Comparison of ENCODE assay signal across 1 cellular context in genomic region chr11:68275721-68276488, GRCh38.
TF ChIP-seq lines count a peak whose summit lies in the region.

No MANE protein-coding gene starts in this region.

TF ChIP-seq in HepG2, 621 proteins besides CTCF, POLR2A, EP300 and RAD21:
- TF ChIP-seq ZBTB21 (CRISPR knock-in tag; IDR thresholded peaks at IDR 0.05) (peak; percentile 52; the same call in 1 of the 2 replicates), CREB1 (IDR thresholded peaks at IDR 0.05) (peak; percentile 76), CREB1 (CRISPR knock-in tag; IDR thresholded peaks at IDR 0.05) (peak; percentile 23), ELK4 (CRISPR knock-in tag; IDR thresholded peaks at IDR 0.05; ENCODE audit: borderline replicate concordance) (no peak), ZNF143 (CRISPR knock-in tag; IDR thresholded peaks at IDR 0.05) (no peak), NR2F1 (CRISPR knock-in tag; IDR thresholded peaks at IDR 0.05) (peak in 1 of 2 experiments; percentile 46; a peak in 1 of 4 replicates), ZNF776 (CRISPR knock-in tag; IDR thresholded peaks at IDR 0.05) (no peak), ATF7 (IDR thresholded peaks at IDR 0.05) (0 out of 2 replicates have a peak, but pooled peaks have one; percentile 4), ATF7 (CRISPR knock-in tag; IDR thresholded peaks at IDR 0.05) (no peak), FOSL2 (CRISPR knock-in tag; IDR thresholded peaks at IDR 0.05) (peak; percentile 66), ZKSCAN1 (IDR thresholded peaks at IDR 0.05; ENCODE audit: low read length) (no peak), CREM (IDR thresholded peaks at IDR 0.05) (0 out of 2 replicates have a peak, but pooled peaks have one; percentile 23), CREM (CRISPR knock-in tag; IDR thresholded peaks at IDR 0.05) (no peak), MAX (IDR thresholded peaks at IDR 0.05) (peak; percentile 46; the same call in 1 of the 2 replicates), DPF2 (CRISPR knock-in tag; IDR thresholded peaks at IDR 0.05; ENCODE audit: borderline replicate concordance, low read depth) (no peak)
